Comparison of ENCODE assay signal across 1 cellular context in genomic region chr14:50808053-50808452, GRCh38.
TF ChIP-seq lines count a peak whose summit lies in the region.

No MANE protein-coding gene starts in this region.

TF ChIP-seq in GM23338, 12 proteins besides CTCF, POLR2A, EP300 and RAD21 (continued from another document):
- TF ChIP-seq ZNF462 (CRISPR knock-in tag; IDR thresholded peaks at IDR 0.05) = no peak
- no peak for TF ChIP-seq STAT1 (IDR thresholded peaks at IDR 0.05; ENCODE audit: unreplicated experiment)
- TF ChIP-seq EZH2phosphoT487 (IDR thresholded peaks at IDR 0.05; ENCODE audit: unreplicated experiment) = no peak
- no peak for TF ChIP-seq EZH2 (IDR thresholded peaks at IDR 0.05; ENCODE audit: low read depth, unreplicated experiment)
- no peak for TF ChIP-seq JUNB (IDR thresholded peaks at IDR 0.05; ENCODE audit: unreplicated experiment)
- TF ChIP-seq ZNF114 (CRISPR knock-in tag; IDR thresholded peaks at IDR 0.05) = no peak
- TF ChIP-seq ZNF331 (CRISPR knock-in tag; IDR thresholded peaks at IDR 0.05; ENCODE audit: low read depth) = no peak
- TF ChIP-seq ETS1 (IDR thresholded peaks at IDR 0.05) = no peak
